ENCODE assay signal across 25 cellular contexts in the genomic region with DNA sequence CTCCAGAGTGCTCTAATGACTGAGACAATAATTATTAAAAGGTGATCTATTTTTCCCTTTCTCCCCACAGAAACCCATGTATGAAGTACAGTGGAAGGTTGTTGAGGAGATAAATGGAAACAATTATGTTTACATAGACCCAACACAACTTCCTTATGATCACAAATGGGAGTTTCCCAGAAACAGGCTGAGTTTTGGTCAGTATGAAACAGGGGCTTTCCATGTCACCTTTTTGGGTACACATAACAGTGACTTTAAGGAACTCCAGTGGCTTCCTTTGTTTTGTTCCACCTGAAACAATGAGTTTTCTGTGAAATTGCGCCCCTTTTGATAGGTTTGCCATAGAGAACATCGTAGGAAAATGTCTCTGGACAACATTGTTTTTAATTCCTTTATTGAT.
DNase-seq lines count a peak whose midpoint lies in the region; ATAC-seq and TF ChIP-seq lines count a peak whose summit lies in the region.
"Had no signal": no experiment of that assay in that cellular context is flagged by ENCODE, and none has a peak within 500 bp of the region (broad histone marks: within the 10 kb centered on the region; RNA-seq: fewer than 3 reads in every experiment).

No MANE protein-coding gene starts in this region.

- TF ChIP-seq CTCF in progenitor cell of endocrine pancreas (IDR thresholded peaks at IDR 0.05; ENCODE audit: unreplicated experiment) (no peak), transverse colon (IDR thresholded peaks at IDR 0.05) (no peak)

- intact Hi-C loops in transverse colon (cut with DNase I; ENCODE audit: low total_unique reads): no loop called here

- 60 to 68% methylated on average over 1 to 2 of the region's 2 CpGs for WGBS in transverse colon (ENCODE audit: low coverage in 1 of 2), 2 donors

- no peaks in the 10 kb centered on the region for H3K36me3 ChIP-seq in transverse colon
- H3K36me3 ChIP-seq: MG63 had no signal

- H3K4me3 ChIP-seq in GM08714 (ENCODE audit: low read length): peak overlapping the region; percentile 18; the same call in 1 of the 2 replicates
- H3K4me3 ChIP-seq in transverse colon: no peak overlapping the region
- H3K4me3 ChIP-seq: MG63 had no signal

- no peak overlapping the region for H3K27ac ChIP-seq in transverse colon

- DNase-seq in progenitor cell of endocrine pancreas (ENCODE audit: low spot score, unreplicated experiment) (no peak), HCEC 1CT (no peak), GM03348 (ENCODE audit: low spot score) (no peak), transverse colon (no peak)
- DNase-seq: activated CD4-positive, alpha-beta T cell treated with anti-CD3 and anti-CD28 coated beads for 48 hours; activated naive CD4-positive, alpha-beta T cell treated with anti-CD3 and anti-CD28 coated beads for 36 hours; C1 segment of cervical spinal cord; DMS 273 treated with DMSO at 0.1 percent for 48 hours; GF-D8; IMR-90; kidney glomerular epithelial cell; MG63; NCI-H345; NK-92 treated with Interleukin-12 subunit alpha and Interleukin-12 subunit beta, amount 100 ng/mL, for 24 hours; retina; RPMI8226; stimulated activated naive CD8-positive, alpha-beta T cell treated with anti-CD3 and anti-CD28 coated beads, Interleukin-15, Interleukin-2, amounts not matched to agents 100 U/mL and 50 U/mL, for 24 hours; SW 1271 had no signal

- H3K4me1 Mint-ChIP-seq in progenitor cell of endocrine pancreas (ENCODE audit: low read depth): peaks cover 2% of the 10 kb centered on the region
- H3K4me1 Mint-ChIP-seq: neural crest cell had no signal

- TF ChIP-seq POLR2A in transverse colon (IDR thresholded peaks at IDR 0.05): no peak

- no peak for TF ChIP-seq EP300 in transverse colon (IDR thresholded peaks at IDR 0.05; ENCODE audit: low read depth)

- no peaks in the 10 kb centered on the region for H3K27me3 Mint-ChIP-seq in progenitor cell of endocrine pancreas
- H3K27me3 Mint-ChIP-seq: type B pancreatic cell had no signal

- in situ Hi-C loops in transverse colon (cut with MboI; ENCODE audit: low pct_ligation_motif_present in 1 of 4, low pct_unique_long_range_greater_than_20kb in 1 of 4, low sequenced_read_pairs in 3 of 4): no loop called here

- H3K36me3 Mint-ChIP-seq in progenitor cell of endocrine pancreas (ENCODE audit: insufficient read depth): peaks cover 12% of the 10 kb centered on the region

- no peaks in the 10 kb centered on the region for H3K9me3 ChIP-seq in transverse colon
- H3K9me3 ChIP-seq: MG63 had no signal

- no peaks in the 10 kb centered on the region for H3K4me1 ChIP-seq in transverse colon

- H3K27ac Mint-ChIP-seq in progenitor cell of endocrine pancreas: no peak overlapping the region
- H3K27ac Mint-ChIP-seq: activated naive CD4-positive, alpha-beta T cell treated with anti-CD3 and anti-CD28 coated beads for 36 hours; mesothelial cell of epicardium; type B pancreatic cell had no signal

- H3K27me3 ChIP-seq in transverse colon: no peaks in the 10 kb centered on the region
- H3K27me3 ChIP-seq: MG63 had no signal

- no peak overlapping the region for H3K4me3 Mint-ChIP-seq in progenitor cell of endocrine pancreas (ENCODE audit: low read depth)
- H3K4me3 Mint-ChIP-seq: activated naive CD4-positive, alpha-beta T cell treated with anti-CD3 and anti-CD28 coated beads for 36 hours; mesothelial cell of epicardium; neural crest cell; type B pancreatic cell had no signal

- no peaks in the 10 kb centered on the region for H3K9me3 Mint-ChIP-seq in progenitor cell of endocrine pancreas (ENCODE audit: low read depth)
- H3K9me3 Mint-ChIP-seq: activated naive CD4-positive, alpha-beta T cell treated with anti-CD3 and anti-CD28 coated beads for 36 hours; mesothelial cell of epicardium; neural crest cell; type B pancreatic cell had no signal

- ATAC-seq in GM19023 (IDR thresholded peaks at IDR 0.05; ENCODE audit: unreplicated experiment) (peak; percentile 58), HG02610 (IDR thresholded peaks at IDR 0.05; ENCODE audit: unreplicated experiment) (peak; percentile 74), HG03159 (IDR thresholded peaks at IDR 0.05; ENCODE audit: unreplicated experiment) (peak; percentile 58)
- ATAC-seq: stimulated activated naive CD8-positive, alpha-beta T cell treated with anti-CD3 and anti-CD28 coated beads, Interleukin-15, Interleukin-2, amounts not matched to agents 100 U/mL and 50 U/mL, for 24 hours had no signal
